13 cellular contexts compared by ENCODE assay signal in genomic region chr6:4903751-4904370, GRCh38.
"Had no signal": no experiment of that assay in that cellular context is flagged by ENCODE, and none has a peak within 500 bp of the region (broad histone marks: within the 10 kb centered on the region; RNA-seq: fewer than 3 reads in every experiment).

No MANE protein-coding gene starts in this region.

- H3K9me3 ChIP-seq: esophagus squamous epithelium had no signal

- H3K27ac ChIP-seq: esophagus squamous epithelium, right atrium auricular region, stomach had no signal

- DNase-seq: activated CD4-positive, alpha-beta T cell treated with anti-CD3 and anti-CD28 coated beads for 1 hour; activated CD4-positive, alpha-beta T cell treated with anti-CD3 and anti-CD28 coated beads, Interleukin-2, amount 50 U/mL, for 48 hours; activated CD8-positive, alpha-beta memory T cell treated with anti-CD3 and anti-CD28 coated beads, Interleukin-2, amount 10 ng/mL, durations not matched to agents 7 days and 5 days; activated effector memory CD4-positive, alpha-beta T cell treated with anti-CD3 and anti-CD28 coated beads, Interleukin-2, amount 50 U/mL, for 16 hours; activated T-cell treated with anti-CD3 and anti-CD28 coated beads, Interleukin-2, amount 50 U/mL, for 4 hours; esophagus squamous epithelium; foreskin melanocyte; kidney; stomach; T-helper 9 cell had no signal

- ATAC-seq: activated CD8-positive, alpha-beta memory T cell treated with anti-CD3 and anti-CD28 coated beads, Interleukin-2, amount 10 ng/mL, durations not matched to agents 7 days and 5 days; activated naive CD4-positive, alpha-beta T cell treated with anti-CD3 and anti-CD28 coated beads, Interleukin-2, amount 50 U/mL, for 72 hours; activated T-cell treated with anti-CD3 and anti-CD28 coated beads, Interleukin-2, amount 50 U/mL, for 4 hours had no signal

- FAIRE-seq: kidney had no signal

- H3K4me1 ChIP-seq: esophagus squamous epithelium had no signal

- H3K4me3 ChIP-seq: esophagus squamous epithelium, right atrium auricular region, skin epidermis, stomach had no signal

- H3K27me3 ChIP-seq: esophagus squamous epithelium, right atrium auricular region, stomach had no signal
